Comparison of ENCODE assay signal across 11 cellular contexts in genomic region chr7:30184804-30185487, GRCh38. TPM values are rescaled to one million over a fixed set of nuclear protein-coding genes. Genes with fewer than 3 reads are reported as not detected.
DNase-seq lines count a peak whose midpoint lies in the region; ATAC-seq and TF ChIP-seq lines count a peak whose summit lies in the region.
"Had no signal": no experiment of that assay in that cellular context is flagged by ENCODE, and none has a peak within 500 bp of the region (broad histone marks: within the 10 kb centered on the region; RNA-seq: fewer than 3 reads in every experiment).

No MANE protein-coding gene starts in this region.

- H3K79me2 ChIP-seq in Karpas-422 (ENCODE audit: low read length): no peaks in the 10 kb centered on the region

- intact Hi-C loops in left lung (cut with DNase I): no loop called here

- H3K9ac ChIP-seq in Karpas-422 (ENCODE audit: low read length): peak overlapping the region; percentile 45

- H3K9me3 ChIP-seq in Karpas-422 (ENCODE audit: low read length) (peaks cover 11% of the 10 kb centered on the region), left lung (peaks cover 0 to 13% of the 10 kb centered on the region in 2 donors)
- H3K9me3 ChIP-seq: Caco-2 had no signal

- peak; percentile 91 for DNase-seq in Karpas-422
- DNase-seq in left lung: peak in 1 of 2 donors; percentile 70
- peak in 31 of 49 donors; percentile 14 to 76 (median 47) for DNase-seq in substantia nigra (lab: John Stamatoyannopoulos, UW)
- DNase-seq in GM13976 (ENCODE audit: low spot score): no peak
- no peak for DNase-seq in mesenteric fat pad (ENCODE audit: low spot score)
- DNase-seq: activated CD8-positive, alpha-beta T cell treated with anti-CD3 and anti-CD28 coated beads for 36 hours; Caco-2; NCI-H510A treated with DMSO at 0.1 percent for 48 hours had no signal

- H3K9me2 ChIP-seq in Karpas-422 (replicated peaks; ENCODE audit: insufficient read depth, low read length): no peaks in the 10 kb centered on the region

- peak overlapping the region; percentile 17; the same call in 1 of the 2 replicates for H3K4me3 ChIP-seq in Karpas-422 (ENCODE audit: low read length)
- H3K4me3 ChIP-seq in left lung: no peak overlapping the region

- H2AFZ ChIP-seq in Karpas-422 (ENCODE audit: low read length): peak overlapping the region; percentile 29

- in situ Hi-C loops in GM13976 (cut with MboI; ENCODE audit: low sequenced_read_pairs, unreplicated experiment): no loop called here

- H3K27ac ChIP-seq in Karpas-422 (ENCODE audit: low read length): peak overlapping the region; percentile 90
- H3K27ac ChIP-seq in angular gyrus (ENCODE audit: low read depth, low read length): peak overlapping the region; percentile 83
- peak overlapping the region; percentile 1 to 74 for H3K27ac ChIP-seq in left lung
- H3K27ac ChIP-seq in substantia nigra (ENCODE audit: low read depth, low read length, poor library complexity, severe bottlenecking): peak overlapping the region; percentile 90

- H3K4me1 ChIP-seq in Karpas-422 (ENCODE audit: low read length) (peaks cover 38% of the 10 kb centered on the region), left lung (peaks cover 5 to 21% of the 10 kb centered on the region in 2 donors)
- H3K4me1 ChIP-seq: Caco-2 had no signal

- TF ChIP-seq CTCF in left lung (IDR thresholded peaks at IDR 0.05) (no peak), GM13976 (IDR thresholded peaks at IDR 0.05; ENCODE audit: borderline replicate concordance, control extremely low read depth, extremely low read depth, insufficient read depth, missing control alignments) (no peak)

- ATAC-seq in left lung (peak; percentile 94), HG02642 (IDR thresholded peaks at IDR 0.05; ENCODE audit: poor library complexity, unreplicated experiment) (no peak), HG03354 (IDR thresholded peaks at IDR 0.05; ENCODE audit: poor library complexity, severe bottlenecking, unreplicated experiment) (no peak)
- ATAC-seq: activated CD8-positive, alpha-beta T cell treated with anti-CD3 and anti-CD28 coated beads for 36 hours had no signal

- H3K36me3 ChIP-seq in Karpas-422 (ENCODE audit: insufficient read depth, low read length) (peaks cover 5% of the 10 kb centered on the region; the same call in 1 of the 2 replicates), left lung (no peaks in the 10 kb centered on the region)

- H3K27me3 ChIP-seq in Karpas-422 (ENCODE audit: low read length) (no peaks in the 10 kb centered on the region), left lung (no peaks in the 10 kb centered on the region)

- H4K20me1 ChIP-seq in Karpas-422 (ENCODE audit: insufficient read depth, low read depth, low read length): no peaks in the 10 kb centered on the region

- H3K4me2 ChIP-seq in Karpas-422 (ENCODE audit: low read depth, low read length, poor library complexity, severe bottlenecking): peak overlapping the region; percentile 36

RNA-seq across cellular contexts. Expression of gene MTURN, which starts 50.2 kb away (rescaled TPM):
- 80.2 and 89.4 TPM in 2 replicates for total RNA-seq in Karpas-422 (2014; rRNA removed; shearing (Covaris generic); ENCODE audit: low replicate concordance)
- total RNA-seq in left lung (10 to 100 TPM; 15.6 to 18.2 TPM), mesenteric fat pad (113 TPM)

Comparison
In these comparisons a context has a peak if more than half of its experiments do, and no peak if none do; other contexts are left out.
1. DNase-seq: peak in Karpas-422 (single experiment) and substantia nigra (31 of 49); none in GM13976 (single experiment) and mesenteric fat pad (single experiment).
2. H3K27ac ChIP-seq: peak in every context shown above with its lines; median percentile 90 in Karpas-422; 90 in substantia nigra; 83 in angular gyrus; 38 in left lung.